Comparison of ENCODE assay signal across 1 cellular context in the genomic region with DNA sequence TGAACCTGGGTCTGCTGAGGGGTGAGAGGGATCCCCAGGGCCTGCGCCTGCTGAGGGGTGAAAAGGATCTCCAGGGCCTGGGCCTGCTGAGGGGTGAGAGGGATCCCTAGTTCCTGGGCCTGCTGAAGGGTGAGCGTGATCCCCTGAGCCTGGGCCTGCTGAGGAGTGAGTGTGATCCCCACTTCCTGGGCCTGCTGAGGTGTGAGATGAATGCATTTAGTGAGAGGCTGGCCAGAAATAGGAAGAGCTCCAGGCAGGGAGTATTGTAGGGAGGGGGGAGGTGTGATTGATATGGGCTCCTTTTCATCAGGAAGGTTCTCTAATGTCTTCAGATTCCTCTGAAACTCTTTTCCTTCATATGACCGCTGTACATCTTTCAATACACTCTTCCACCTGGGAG.
TF ChIP-seq lines count a peak whose summit lies in the region.

No MANE protein-coding gene starts in this region.

TF ChIP-seq in A549, 52 proteins besides CTCF, POLR2A, EP300 and RAD21 (continued from another document):
- TF ChIP-seq RNF2 (IDR thresholded peaks at IDR 0.05; ENCODE audit: borderline replicate concordance, low read depth) (no peak), HOXB13 (CRISPR knock-in tag; IDR thresholded peaks at IDR 0.05; ENCODE audit: low read depth) (no peak), RFX5 (IDR thresholded peaks at IDR 0.05) (no peak), FOSB (CRISPR knock-in tag; IDR thresholded peaks at IDR 0.05) (no peak), MAZ (IDR thresholded peaks at IDR 0.05; ENCODE audit: borderline replicate concordance, low read depth, low read length) (no peak), JUN (IDR thresholded peaks at IDR 0.05) (no peak)
- TF ChIP-seq, protein P1, sequence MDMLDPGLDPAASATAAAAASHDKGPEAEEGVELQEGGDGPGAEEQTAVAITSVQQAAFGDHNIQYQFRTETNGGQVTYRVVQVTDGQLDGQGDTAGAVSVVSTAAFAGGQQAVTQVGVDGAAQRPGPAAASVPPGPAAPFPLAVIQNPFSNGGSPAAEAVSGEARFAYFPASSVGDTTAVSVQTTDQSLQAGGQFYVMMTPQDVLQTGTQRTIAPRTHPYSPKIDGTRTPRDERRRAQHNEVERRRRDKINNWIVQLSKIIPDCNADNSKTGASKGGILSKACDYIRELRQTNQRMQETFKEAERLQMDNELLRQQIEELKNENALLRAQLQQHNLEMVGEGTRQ (IDR thresholded peaks at IDR 0.05): no peak
- TF ChIP-seq, protein P2, sequence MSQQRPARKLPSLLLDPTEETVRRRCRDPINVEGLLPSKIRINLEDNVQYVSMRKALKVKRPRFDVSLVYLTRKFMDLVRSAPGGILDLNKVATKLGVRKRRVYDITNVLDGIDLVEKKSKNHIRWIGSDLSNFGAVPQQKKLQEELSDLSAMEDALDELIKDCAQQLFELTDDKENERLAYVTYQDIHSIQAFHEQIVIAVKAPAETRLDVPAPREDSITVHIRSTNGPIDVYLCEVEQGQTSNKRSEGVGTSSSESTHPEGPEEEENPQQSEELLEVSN (IDR thresholded peaks at IDR 0.05; ENCODE audit: borderline replicate concordance, low read depth): no peak
